9 cellular contexts compared by ENCODE assay signal in the genomic region with DNA sequence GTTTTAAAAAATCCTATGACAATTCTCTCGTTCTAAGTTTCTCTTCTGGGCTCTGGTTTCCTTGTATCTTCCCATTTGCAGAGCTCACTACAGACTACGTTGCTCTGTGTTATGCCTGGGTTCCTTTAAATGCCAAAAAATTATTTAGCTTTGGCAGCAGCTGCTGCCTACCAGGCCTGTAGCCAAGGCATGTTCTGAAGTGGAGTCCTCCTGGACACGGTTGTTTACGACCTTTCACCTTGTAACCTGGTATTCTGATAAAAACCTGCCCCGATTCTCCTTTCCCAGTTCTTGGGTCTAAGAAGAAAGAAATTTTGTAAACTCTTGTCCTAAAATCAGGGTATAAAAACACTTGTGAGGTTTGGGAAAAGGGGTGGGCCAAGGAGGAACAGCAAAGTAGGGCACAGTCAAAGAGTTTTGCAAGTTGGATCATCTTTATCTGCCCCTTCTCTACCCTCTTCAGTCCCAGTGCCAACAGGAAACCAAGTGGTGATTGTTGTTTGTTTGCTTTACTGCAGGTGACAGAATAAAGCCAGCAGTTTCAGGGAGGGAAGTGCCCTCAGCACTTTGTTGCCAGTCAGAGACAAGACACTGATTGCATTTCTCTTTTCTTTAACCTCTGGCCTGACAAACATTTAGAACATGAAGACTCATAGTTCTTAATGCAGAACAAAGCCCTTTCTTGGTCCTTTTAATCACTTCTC. TPM values are rescaled to one million over a fixed set of nuclear protein-coding genes. Genes with fewer than 3 reads are reported as not detected.
DNase-seq lines count a peak whose midpoint lies in the region; ATAC-seq and TF ChIP-seq lines count a peak whose summit lies in the region.
"Had no signal": no experiment of that assay in that cellular context is flagged by ENCODE, and none has a peak within 500 bp of the region (broad histone marks: within the 10 kb centered on the region; RNA-seq: fewer than 3 reads in every experiment).

No MANE protein-coding gene starts in this region.

- TF ChIP-seq RAD21 in liver (IDR thresholded peaks at IDR 0.05), result peak; percentile 25 to 40

- peak overlapping the region; percentile 80 for H3K4me3 Mint-ChIP-seq in activated naive CD4-positive, alpha-beta T cell treated with anti-CD3 and anti-CD28 coated beads, Interleukin-2, amount 50 U/mL, for 24 hours
- H3K4me3 Mint-ChIP-seq in activated naive CD8-positive, alpha-beta T cell treated with anti-CD3 and anti-CD28 coated beads, Interleukin-2, amount 10 ng/mL, durations not matched to agents 7 days and 5 days, result peak overlapping the region; percentile 72

- H3K4me3 ChIP-seq in liver (ENCODE audit: low read depth in 1 of 3, low read length in 3 of 3), result no peak overlapping the region
- H3K4me3 ChIP-seq in urinary bladder (ENCODE audit: low read depth, low read length), result peak overlapping the region; percentile 3

- POLR2A ChIA-PET in activated naive CD8-positive, alpha-beta T cell treated with anti-CD3 and anti-CD28 coated beads, Interleukin-2, amount 10 ng/mL, durations not matched to agents 7 days and 5 days (lab: Charles Lee), result interaction anchor here (5.0 to 13.2 kb wide), 3 partner anchors 11 to 37 kb away, joined by 30 to 407 read pairs (median 59); a partner anchor contains a TSS

- peak overlapping the region in 1 of 2 donors; percentile 54 for H3K9ac ChIP-seq in liver (ENCODE audit: low read depth in 1 of 2, low read length in 2 of 2)

- peak overlapping the region; percentile 99 for H3K27ac Mint-ChIP-seq in activated naive CD4-positive, alpha-beta T cell treated with anti-CD3 and anti-CD28 coated beads, Interleukin-2, amount 50 U/mL, for 24 hours
- peak overlapping the region; percentile 99 for H3K27ac Mint-ChIP-seq in activated naive CD8-positive, alpha-beta T cell treated with anti-CD3 and anti-CD28 coated beads, Interleukin-2, amount 10 ng/mL, durations not matched to agents 7 days and 5 days

- no peaks in the 10 kb centered on the region for H3K9me3 ChIP-seq in liver (ENCODE audit: control insufficient read depth in 4 of 4, low read length in 3 of 4)

- ATAC-seq in activated naive CD8-positive, alpha-beta T cell treated with anti-CD3 and anti-CD28 coated beads, Interleukin-2, amount 10 ng/mL, durations not matched to agents 7 days and 5 days (ENCODE audit: low read depth), result no peak
- no peak for ATAC-seq in GM21737 (IDR thresholded peaks at IDR 0.05; ENCODE audit: unreplicated experiment)
- ATAC-seq in GM19395 (IDR thresholded peaks at IDR 0.05; ENCODE audit: unreplicated experiment), result no peak

- H3K36me3 ChIP-seq in liver (ENCODE audit: control insufficient read depth in 4 of 4, insufficient read depth in 3 of 4, low read depth in 1 of 4, low read length in 3 of 4), result peaks cover 0 to 9% (median 4%) of the 10 kb centered on the region in 4 donors
- peaks cover 6% of the 10 kb centered on the region for H3K36me3 ChIP-seq in urinary bladder (ENCODE audit: insufficient read depth)

- no peaks in the 10 kb centered on the region for H3K27me3 ChIP-seq in liver (ENCODE audit: control insufficient read depth in 4 of 4, insufficient read depth in 4 of 4, low read length in 3 of 4)

- H3K27ac ChIP-seq in liver (ENCODE audit: low read depth in 1 of 2, low read length in 2 of 2) (peak overlapping the region; percentile 80 to 91), urinary bladder (ENCODE audit: low read depth) (peak overlapping the region; percentile 76)

- H3K36me3 Mint-ChIP-seq in activated naive CD4-positive, alpha-beta T cell treated with anti-CD3 and anti-CD28 coated beads, Interleukin-2, amount 50 U/mL, for 24 hours, result peaks cover 7% of the 10 kb centered on the region
- H3K36me3 Mint-ChIP-seq in activated naive CD8-positive, alpha-beta T cell treated with anti-CD3 and anti-CD28 coated beads, Interleukin-2, amount 10 ng/mL, durations not matched to agents 7 days and 5 days, result peaks cover 20% of the 10 kb centered on the region

- H3K9me3 Mint-ChIP-seq in activated naive CD4-positive, alpha-beta T cell treated with anti-CD3 and anti-CD28 coated beads, Interleukin-2, amount 50 U/mL, for 24 hours, result no peaks in the 10 kb centered on the region
- no peaks in the 10 kb centered on the region for H3K9me3 Mint-ChIP-seq in activated naive CD8-positive, alpha-beta T cell treated with anti-CD3 and anti-CD28 coated beads, Interleukin-2, amount 10 ng/mL, durations not matched to agents 7 days and 5 days

- 8% methylated on average over 5 of the region's 5 CpGs for WGBS in liver
- whole genome bisulfite sequencing in urinary bladder, result 14% methylated on average over 5 of the region's 5 CpGs

- peaks cover 7 to 37% (median 23%) of the 10 kb centered on the region in 4 donors for H3K4me1 ChIP-seq in liver (ENCODE audit: control insufficient read depth in 4 of 4, insufficient read depth in 4 of 4, low read length in 3 of 4)
- H3K4me1 ChIP-seq in urinary bladder (ENCODE audit: insufficient read depth), result peaks cover 5% of the 10 kb centered on the region

- peaks cover 57% of the 10 kb centered on the region for H3K4me1 Mint-ChIP-seq in activated naive CD4-positive, alpha-beta T cell treated with anti-CD3 and anti-CD28 coated beads, Interleukin-2, amount 50 U/mL, for 24 hours
- peaks cover 35% of the 10 kb centered on the region for H3K4me1 Mint-ChIP-seq in activated naive CD8-positive, alpha-beta T cell treated with anti-CD3 and anti-CD28 coated beads, Interleukin-2, amount 10 ng/mL, durations not matched to agents 7 days and 5 days

- TF ChIP-seq CTCF in liver (IDR thresholded peaks at IDR 0.05; ENCODE audit: low read depth, low read length, missing input control), result no peak

- DNase-seq in activated naive CD4-positive, alpha-beta T cell (lab: John Stamatoyannopoulos, UW), result no peak
- DNase-seq in activated naive CD8-positive, alpha-beta T cell treated with anti-CD3 and anti-CD28 coated beads, Interleukin-2, amount 10 ng/mL, durations not matched to agents 7 days and 5 days, result no peak
- no peak for DNase-seq in stimulated activated CD4-positive, alpha-beta T cell treated with anti-CD3 and anti-CD28 coated beads, Interleukin-4, amount 100 ng/mL, for 1 hour

- H3K27me3 Mint-ChIP-seq in activated naive CD4-positive, alpha-beta T cell treated with anti-CD3 and anti-CD28 coated beads, Interleukin-2, amount 50 U/mL, for 24 hours, result no peaks in the 10 kb centered on the region
- no peaks in the 10 kb centered on the region for H3K27me3 Mint-ChIP-seq in activated naive CD8-positive, alpha-beta T cell treated with anti-CD3 and anti-CD28 coated beads, Interleukin-2, amount 10 ng/mL, durations not matched to agents 7 days and 5 days

TF ChIP-seq in liver, 16 proteins besides CTCF, POLR2A, EP300 and RAD21 (continues in another document):
- TF ChIP-seq, protein P1, sequence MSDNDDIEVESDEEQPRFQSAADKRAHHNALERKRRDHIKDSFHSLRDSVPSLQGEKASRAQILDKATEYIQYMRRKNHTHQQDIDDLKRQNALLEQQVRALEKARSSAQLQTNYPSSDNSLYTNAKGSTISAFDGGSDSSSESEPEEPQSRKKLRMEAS (IDR thresholded peaks at IDR 0.05), result peak; percentile 58
- TF ChIP-seq YY1 (IDR thresholded peaks at IDR 0.05) (peak; percentile 59), EGR1 (IDR thresholded peaks at IDR 0.05; ENCODE audit: low read depth in 2 of 2) (peak in 1 of 2 donors; percentile 39), HNF4A (conservative IDR thresholded peaks at IDR 0.05) (peak; percentile 59 to 69), NR2F2 (IDR thresholded peaks at IDR 0.05) (peak; percentile 84)
- TF ChIP-seq, protein P2, sequence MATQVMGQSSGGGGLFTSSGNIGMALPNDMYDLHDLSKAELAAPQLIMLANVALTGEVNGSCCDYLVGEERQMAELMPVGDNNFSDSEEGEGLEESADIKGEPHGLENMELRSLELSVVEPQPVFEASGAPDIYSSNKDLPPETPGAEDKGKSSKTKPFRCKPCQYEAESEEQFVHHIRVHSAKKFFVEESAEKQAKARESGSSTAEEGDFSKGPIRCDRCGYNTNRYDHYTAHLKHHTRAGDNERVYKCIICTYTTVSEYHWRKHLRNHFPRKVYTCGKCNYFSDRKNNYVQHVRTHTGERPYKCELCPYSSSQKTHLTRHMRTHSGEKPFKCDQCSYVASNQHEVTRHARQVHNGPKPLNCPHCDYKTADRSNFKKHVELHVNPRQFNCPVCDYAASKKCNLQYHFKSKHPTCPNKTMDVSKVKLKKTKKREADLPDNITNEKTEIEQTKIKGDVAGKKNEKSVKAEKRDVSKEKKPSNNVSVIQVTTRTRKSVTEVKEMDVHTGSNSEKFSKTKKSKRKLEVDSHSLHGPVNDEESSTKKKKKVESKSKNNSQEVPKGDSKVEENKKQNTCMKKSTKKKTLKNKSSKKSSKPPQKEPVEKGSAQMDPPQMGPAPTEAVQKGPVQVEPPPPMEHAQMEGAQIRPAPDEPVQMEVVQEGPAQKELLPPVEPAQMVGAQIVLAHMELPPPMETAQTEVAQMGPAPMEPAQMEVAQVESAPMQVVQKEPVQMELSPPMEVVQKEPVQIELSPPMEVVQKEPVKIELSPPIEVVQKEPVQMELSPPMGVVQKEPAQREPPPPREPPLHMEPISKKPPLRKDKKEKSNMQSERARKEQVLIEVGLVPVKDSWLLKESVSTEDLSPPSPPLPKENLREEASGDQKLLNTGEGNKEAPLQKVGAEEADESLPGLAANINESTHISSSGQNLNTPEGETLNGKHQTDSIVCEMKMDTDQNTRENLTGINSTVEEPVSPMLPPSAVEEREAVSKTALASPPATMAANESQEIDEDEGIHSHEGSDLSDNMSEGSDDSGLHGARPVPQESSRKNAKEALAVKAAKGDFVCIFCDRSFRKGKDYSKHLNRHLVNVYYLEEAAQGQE (IDR thresholded peaks at IDR 0.05), result peak; percentile 74

RNA-seq across cellular contexts. Expression of a gene that starts 3.1 kb away (rescaled TPM):
- total RNA-seq in activated naive CD8-positive, alpha-beta T cell treated with anti-CD3 and anti-CD28 coated beads, Interleukin-2, amount 10 ng/mL, durations not matched to agents 7 days and 5 days, result 100 to 1,000 TPM; 678 to 725 TPM
- total RNA-seq in liver, result 100 to 1,000 TPM in 1 of 2 donors, 10 to 100 TPM in 1; 84.7 to 223 TPM
- 10 to 100 TPM; 53.8 to 99.2 TPM for polyA plus RNA-seq in liver
- 920 TPM for total RNA-seq in urinary bladder
- 1,029 TPM for polyA plus RNA-seq in urinary bladder

RNA-seq across cellular contexts. Expression of a gene that starts 22.1 kb away (rescaled TPM):
- not detected for total RNA-seq in activated naive CD8-positive, alpha-beta T cell treated with anti-CD3 and anti-CD28 coated beads, Interleukin-2, amount 10 ng/mL, durations not matched to agents 7 days and 5 days
- 10 to 100 TPM; 68.0 to 80.5 TPM for total RNA-seq in liver
- 100 to 1,000 TPM; 115 to 138 TPM for polyA plus RNA-seq in liver
- 9.4 TPM for total RNA-seq in urinary bladder
- 0.11 TPM for polyA plus RNA-seq in urinary bladder
- total RNA-seq: T-helper 2 cell treated with Interferon-gamma antibody and Interleukin-4, amounts not matched to agents 100 ng/mL and 5 ng/mL, for 36 hours had no signal

RNA-seq across cellular contexts. Expression of a gene that starts 35.0 kb away (rescaled TPM):
- total RNA-seq in activated naive CD8-positive, alpha-beta T cell treated with anti-CD3 and anti-CD28 coated beads, Interleukin-2, amount 10 ng/mL, durations not matched to agents 7 days and 5 days, result 10 to 100 TPM; 32.6 to 34.9 TPM
- 10 to 100 TPM; 11.9 to 12.7 TPM for total RNA-seq in liver
- 10 to 100 TPM; 19.8 to 23.4 TPM for polyA plus RNA-seq in liver
- 16.5 TPM for total RNA-seq in urinary bladder
- polyA plus RNA-seq in urinary bladder, result 46.6 TPM

RNA-seq across cellular contexts. Expression of a gene that starts 35.1 kb away (rescaled TPM):
- 1 to 10 TPM; 2.2 to 2.8 TPM for total RNA-seq in activated naive CD8-positive, alpha-beta T cell treated with anti-CD3 and anti-CD28 coated beads, Interleukin-2, amount 10 ng/mL, durations not matched to agents 7 days and 5 days
- total RNA-seq in liver (under 1 TPM in 1 of 2 donors, not detected in 1; 0.17 TPM), urinary bladder (0.21 TPM)
- polyA plus RNA-seq in liver (under 1 TPM; 0.06 to 0.13 TPM), urinary bladder (1.4 TPM)

RNA-seq across cellular contexts. Expression of a gene that starts 41.7 kb away (rescaled TPM):
- total RNA-seq in activated naive CD8-positive, alpha-beta T cell treated with anti-CD3 and anti-CD28 coated beads, Interleukin-2, amount 10 ng/mL, durations not matched to agents 7 days and 5 days, result 10 to 100 TPM; 54.0 to 57.5 TPM
- total RNA-seq in liver, result 1 to 10 TPM; 6.5 to 8.6 TPM
- 1 to 10 TPM; 4.6 to 6.0 TPM for polyA plus RNA-seq in liver
- total RNA-seq in urinary bladder, result 29.6 TPM
- 25.6 TPM for polyA plus RNA-seq in urinary bladder

Comparison
In these comparisons a context has a peak if more than half of its experiments do, and no peak if none do; other contexts are left out.
1. RNA of a gene that starts 22.1 kb away (total RNA-seq): 68.0 to 80.5 TPM in liver and 9.4 TPM in urinary bladder (single experiment); not detected in activated naive CD8-positive, alpha-beta T cell treated with anti-CD3 and anti-CD28 coated beads, Interleukin-2, amount 10 ng/mL, durations not matched to agents 7 days and 5 days; every median in the first group is over 10 times any median in the second.